1 cellular context compared by ENCODE assay signal in the genomic region with DNA sequence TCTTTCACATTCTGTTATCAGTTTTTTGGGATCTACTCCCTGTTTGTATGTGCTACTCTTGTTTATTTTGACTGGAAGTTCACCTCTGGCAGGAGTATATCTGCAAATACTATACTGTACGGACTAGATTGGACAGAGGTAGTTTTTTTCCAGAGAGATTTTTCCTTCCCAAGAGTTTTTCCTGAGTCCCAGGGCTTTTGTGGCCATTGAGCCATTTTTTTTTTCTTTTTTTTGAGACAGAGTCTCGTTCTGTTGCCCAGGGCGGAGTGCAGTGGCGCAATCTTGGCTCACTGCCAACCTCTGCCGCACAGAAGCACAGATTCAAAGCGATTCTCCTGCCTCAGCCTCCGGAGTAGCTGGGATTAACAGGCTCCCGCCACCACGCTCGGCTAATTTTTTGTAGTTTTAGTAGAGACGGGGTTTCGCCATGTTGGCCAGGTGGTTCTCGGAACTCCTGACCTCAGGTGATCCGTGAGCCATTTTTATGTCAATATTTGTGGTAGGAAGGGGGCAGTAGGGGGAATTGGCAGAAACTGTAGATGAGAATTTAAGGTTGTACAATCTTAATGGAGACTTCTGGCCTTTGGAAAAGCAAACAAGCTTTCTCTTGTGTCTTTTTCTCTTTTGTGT.
TF ChIP-seq lines count a peak whose summit lies in the region.

No MANE protein-coding gene starts in this region.

TF ChIP-seq in HepG2, 621 proteins besides CTCF, POLR2A, EP300 and RAD21 (continued from another document and continues in another):
- TF ChIP-seq, protein P1, sequence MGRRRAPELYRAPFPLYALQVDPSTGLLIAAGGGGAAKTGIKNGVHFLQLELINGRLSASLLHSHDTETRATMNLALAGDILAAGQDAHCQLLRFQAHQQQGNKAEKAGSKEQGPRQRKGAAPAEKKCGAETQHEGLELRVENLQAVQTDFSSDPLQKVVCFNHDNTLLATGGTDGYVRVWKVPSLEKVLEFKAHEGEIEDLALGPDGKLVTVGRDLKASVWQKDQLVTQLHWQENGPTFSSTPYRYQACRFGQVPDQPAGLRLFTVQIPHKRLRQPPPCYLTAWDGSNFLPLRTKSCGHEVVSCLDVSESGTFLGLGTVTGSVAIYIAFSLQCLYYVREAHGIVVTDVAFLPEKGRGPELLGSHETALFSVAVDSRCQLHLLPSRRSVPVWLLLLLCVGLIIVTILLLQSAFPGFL (CRISPR knock-in tag; IDR thresholded peaks at IDR 0.05), result no peak
- TF ChIP-seq, protein P2, sequence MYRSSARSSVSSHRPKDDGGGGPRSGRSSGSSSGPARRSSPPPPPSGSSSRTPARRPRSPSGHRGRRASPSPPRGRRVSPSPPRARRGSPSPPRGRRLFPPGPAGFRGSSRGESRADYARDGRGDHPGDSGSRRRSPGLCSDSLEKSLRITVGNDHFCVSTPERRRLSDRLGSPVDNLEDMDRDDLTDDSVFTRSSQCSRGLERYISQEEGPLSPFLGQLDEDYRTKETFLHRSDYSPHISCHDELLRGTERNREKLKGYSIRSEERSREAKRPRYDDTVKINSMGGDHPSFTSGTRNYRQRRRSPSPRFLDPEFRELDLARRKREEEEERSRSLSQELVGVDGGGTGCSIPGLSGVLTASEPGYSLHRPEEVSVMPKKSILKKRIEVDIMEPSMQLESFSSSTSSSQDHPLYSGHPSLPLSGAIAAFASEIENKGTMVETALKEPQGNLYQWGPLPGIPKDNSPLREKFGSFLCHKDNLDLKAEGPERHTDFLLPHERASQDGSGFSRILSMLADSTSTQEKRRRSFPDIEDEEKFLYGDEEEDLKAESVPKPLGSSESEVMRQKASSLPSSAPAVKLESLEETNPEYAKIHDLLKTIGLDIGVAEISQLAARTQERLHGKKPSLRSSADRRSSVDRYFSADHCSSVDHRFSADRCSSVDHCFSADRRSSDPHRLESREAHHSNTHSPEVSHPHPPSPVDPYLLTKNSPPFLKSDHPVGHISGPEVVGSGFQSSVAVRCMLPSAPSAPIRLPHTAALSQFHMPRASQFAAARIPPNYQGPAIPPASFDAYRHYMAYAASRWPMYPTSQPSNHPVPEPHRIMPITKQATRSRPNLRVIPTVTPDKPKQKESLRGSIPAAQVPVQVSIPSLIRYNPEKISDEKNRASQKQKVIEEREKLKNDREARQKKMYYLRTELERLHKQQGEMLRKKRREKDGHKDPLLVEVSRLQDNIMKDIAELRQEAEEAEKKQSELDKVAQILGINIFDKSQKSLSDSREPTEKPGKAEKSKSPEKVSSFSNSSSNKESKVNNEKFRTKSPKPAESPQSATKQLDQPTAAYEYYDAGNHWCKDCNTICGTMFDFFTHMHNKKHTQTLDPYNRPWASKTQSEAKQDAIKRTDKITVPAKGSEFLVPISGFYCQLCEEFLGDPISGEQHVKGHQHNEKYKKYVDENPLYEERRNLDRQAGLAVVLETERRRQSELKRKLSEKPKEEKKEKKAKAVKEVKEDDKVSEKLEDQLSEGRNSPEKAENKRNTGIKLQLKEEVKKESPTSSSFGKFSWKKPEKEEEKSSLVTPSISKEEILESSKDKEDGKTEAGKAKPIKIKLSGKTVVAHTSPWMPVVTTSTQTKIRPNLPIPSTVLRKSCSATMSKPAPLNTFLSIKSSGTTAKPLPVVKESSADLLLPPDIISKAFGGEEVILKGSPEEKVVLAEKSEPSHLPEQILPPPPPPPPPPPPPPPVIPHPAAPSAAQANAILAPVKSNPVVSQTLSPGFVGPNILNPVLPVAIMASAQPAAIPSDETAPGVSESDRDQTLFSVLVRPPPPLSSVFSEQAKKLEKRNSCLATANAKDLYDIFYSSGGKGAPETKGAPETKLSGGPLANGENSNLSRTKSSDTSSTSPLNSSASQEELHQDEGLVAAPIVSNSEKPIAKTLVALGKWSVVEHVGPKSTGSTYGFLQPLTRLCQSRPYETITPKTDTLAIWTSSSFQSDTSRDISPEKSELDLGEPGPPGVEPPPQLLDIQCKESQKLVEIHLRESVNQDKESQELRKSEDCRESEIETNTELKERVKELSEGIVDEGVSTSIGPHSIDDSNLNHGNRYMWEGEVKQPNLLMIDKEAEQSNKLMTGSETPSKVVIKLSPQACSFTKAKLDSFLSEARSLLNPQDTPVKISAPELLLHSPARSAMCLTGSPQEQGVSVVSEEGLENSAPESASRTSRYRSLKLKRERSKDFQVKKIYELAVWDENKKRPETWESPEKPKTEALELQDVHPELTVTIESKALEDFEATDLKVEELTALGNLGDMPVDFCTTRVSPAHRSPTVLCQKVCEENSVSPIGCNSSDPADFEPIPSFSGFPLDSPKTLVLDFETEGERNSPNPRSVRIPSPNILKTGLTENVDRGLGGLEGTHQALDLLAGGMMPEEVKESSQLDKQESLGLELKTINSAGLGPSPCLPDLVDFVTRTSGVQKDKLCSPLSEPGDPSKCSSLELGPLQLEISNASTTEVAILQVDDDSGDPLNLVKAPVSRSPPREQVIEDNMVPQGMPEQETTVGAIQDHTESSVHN (CRISPR knock-in tag; IDR thresholded peaks at IDR 0.05), result no peak
- TF ChIP-seq SP2 (CRISPR knock-in tag; IDR thresholded peaks at IDR 0.05) (no peak), MTA3 (CRISPR knock-in tag; IDR thresholded peaks at IDR 0.05) (no peak), JUN (CRISPR knock-in tag; IDR thresholded peaks at IDR 0.05) (no peak; the same call in 1 of the 2 replicates), FOSL1 (CRISPR knock-in tag; IDR thresholded peaks at IDR 0.05; ENCODE audit: borderline replicate concordance) (peak; percentile 23; the same call in 1 of the 2 replicates), ZNF230 (CRISPR knock-in tag; IDR thresholded peaks at IDR 0.05) (no peak), CBFB (CRISPR knock-in tag; IDR thresholded peaks at IDR 0.05) (peak; percentile 63; the same call in 1 of the 2 replicates), ZNF550 (CRISPR knock-in tag; IDR thresholded peaks at IDR 0.05; ENCODE audit: borderline replicate concordance) (no peak), RBM39 (IDR thresholded peaks at IDR 0.05; ENCODE audit: low read depth, low read length, poor library complexity, severe bottlenecking) (no peak), ATF7 (IDR thresholded peaks at IDR 0.05) (no peak), ATF7 (CRISPR knock-in tag; IDR thresholded peaks at IDR 0.05) (peak; percentile 27; the same call in 1 of the 2 replicates), FOXK1 (CRISPR knock-in tag; IDR thresholded peaks at IDR 0.05; ENCODE audit: borderline replicate concordance, low read depth) (peak; percentile 71; the same call in 1 of the 2 replicates), ASH2L (IDR thresholded peaks at IDR 0.05; ENCODE audit: insufficient read length, low read depth, low read length) (peak; percentile 94), ZBED4 (CRISPR knock-in tag; IDR thresholded peaks at IDR 0.05; ENCODE audit: borderline replicate concordance) (no peak), TEF (CRISPR knock-in tag; IDR thresholded peaks at IDR 0.05) (no peak), ZNF552 (CRISPR knock-in tag; IDR thresholded peaks at IDR 0.05; ENCODE audit: borderline replicate concordance) (no peak), ZBTB2 (CRISPR knock-in tag; IDR thresholded peaks at IDR 0.05; ENCODE audit: low read depth) (no peak), ZNF383 (CRISPR knock-in tag; IDR thresholded peaks at IDR 0.05; ENCODE audit: borderline replicate concordance) (no peak), ZNF124 (CRISPR knock-in tag; IDR thresholded peaks at IDR 0.05) (peak; percentile 80; the same call in 1 of the 2 replicates), PRDM15 (CRISPR knock-in tag; IDR thresholded peaks at IDR 0.05) (no peak), ZNF10 (CRISPR knock-in tag; IDR thresholded peaks at IDR 0.05; ENCODE audit: borderline replicate concordance, low read depth) (no peak), FLYWCH1 (CRISPR knock-in tag; IDR thresholded peaks at IDR 0.05) (no peak), HDAC1 (CRISPR knock-in tag; IDR thresholded peaks at IDR 0.05) (peak; percentile 94), MTERF4 (CRISPR knock-in tag; IDR thresholded peaks at IDR 0.05) (no peak)
- TF ChIP-seq, protein P3, sequence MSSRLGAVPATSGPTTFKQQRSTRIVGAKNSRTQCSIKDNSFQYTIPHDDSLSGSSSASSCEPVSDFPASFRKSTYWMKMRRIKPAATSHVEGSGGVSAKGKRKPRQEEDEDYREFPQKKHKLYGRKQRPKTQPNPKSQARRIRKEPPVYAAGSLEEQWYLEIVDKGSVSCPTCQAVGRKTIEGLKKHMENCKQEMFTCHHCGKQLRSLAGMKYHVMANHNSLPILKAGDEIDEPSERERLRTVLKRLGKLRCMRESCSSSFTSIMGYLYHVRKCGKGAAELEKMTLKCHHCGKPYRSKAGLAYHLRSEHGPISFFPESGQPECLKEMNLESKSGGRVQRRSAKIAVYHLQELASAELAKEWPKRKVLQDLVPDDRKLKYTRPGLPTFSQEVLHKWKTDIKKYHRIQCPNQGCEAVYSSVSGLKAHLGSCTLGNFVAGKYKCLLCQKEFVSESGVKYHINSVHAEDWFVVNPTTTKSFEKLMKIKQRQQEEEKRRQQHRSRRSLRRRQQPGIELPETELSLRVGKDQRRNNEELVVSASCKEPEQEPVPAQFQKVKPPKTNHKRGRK (CRISPR knock-in tag; IDR thresholded peaks at IDR 0.05), result no peak
- TF ChIP-seq, protein P4, sequence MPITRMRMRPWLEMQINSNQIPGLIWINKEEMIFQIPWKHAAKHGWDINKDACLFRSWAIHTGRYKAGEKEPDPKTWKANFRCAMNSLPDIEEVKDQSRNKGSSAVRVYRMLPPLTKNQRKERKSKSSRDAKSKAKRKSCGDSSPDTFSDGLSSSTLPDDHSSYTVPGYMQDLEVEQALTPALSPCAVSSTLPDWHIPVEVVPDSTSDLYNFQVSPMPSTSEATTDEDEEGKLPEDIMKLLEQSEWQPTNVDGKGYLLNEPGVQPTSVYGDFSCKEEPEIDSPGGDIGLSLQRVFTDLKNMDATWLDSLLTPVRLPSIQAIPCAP (CRISPR knock-in tag; IDR thresholded peaks at IDR 0.05; ENCODE audit: low read depth), result no peak
